8 cellular contexts compared by ENCODE assay signal in genomic region chr6:111485316-111485715, GRCh38. TPM values are rescaled to one million over a fixed set of nuclear protein-coding genes. Genes with fewer than 3 reads are reported as not detected.
DNase-seq lines count a peak whose midpoint lies in the region; ATAC-seq, FAIRE-seq and TF ChIP-seq lines count a peak whose summit lies in the region.

No MANE protein-coding gene starts in this region.

- H3K9me3 ChIP-seq in BLaER1 treated with 17β-estradiol and CSF1 and Interleukin-3, amounts not matched to agents 10 nM and 100 nM (replicated peaks in 1 of 11) = peaks cover 0 to 6% (median 0%) of the 10 kb centered on the region in 11 experiments; a peak in 2 of 22 replicates
- H3K9me3 ChIP-seq in Karpas-422 (ENCODE audit: low read length) (no peaks in the 10 kb centered on the region; the same call in 1 of the 2 replicates), K562 (replicated peaks; ENCODE audit: control insufficient read depth, insufficient read depth, low read depth, low read length) (peaks cover 6% of the 10 kb centered on the region; the same call in 1 of the 2 replicates), small intestine (ENCODE audit: control insufficient read depth, low read depth) (no peaks in the 10 kb centered on the region)

- no peaks in the 10 kb centered on the region for H3K9me2 ChIP-seq in Karpas-422 (replicated peaks; ENCODE audit: insufficient read depth, low read length)

- TF ChIP-seq POLR2A in K562 (conservative IDR thresholded peaks at IDR 0.05) = no peak

- DNase-seq in Karpas-422 = peak; percentile 39
- DNase-seq in K562 (ENCODE audit: extremely low read depth in 1 of 4, low spot score in 3 of 4) = no peak
- DNase-seq in activated gamma-delta T cell (lab: John Stamatoyannopoulos, UW) = no peak
- DNase-seq in GOT3 (lab: John Stamatoyannopoulos, UW) = no peak
- no peak for DNase-seq in small intestine
- DNase-seq in NCI-H526 (lab: John Stamatoyannopoulos, UW) = no peak

- peak overlapping the region; percentile 86 to 100 (median 99) for H3K27ac Mint-ChIP-seq in nephron

- H3K27ac ChIP-seq in BLaER1 treated with 17β-estradiol and CSF1 and Interleukin-3, amounts not matched to agents 10 nM and 100 nM = peak overlapping the region; percentile 93 to 98 (median 97); a peak in 20 of 22 replicates
- H3K27ac ChIP-seq in Karpas-422 (ENCODE audit: low read length) = peak overlapping the region; percentile 90
- peak overlapping the region; percentile 96; the same call in 2 of the 3 replicates for H3K27ac ChIP-seq in K562 (ENCODE audit: extremely low read depth, low read depth, low read length)
- H3K27ac ChIP-seq in small intestine (ENCODE audit: low read depth in 1 of 2, low read length in 1 of 2) = no peak overlapping the region

- no peak for TF ChIP-seq RAD21 in K562 (CRISPR knock-in tag; conservative IDR thresholded peaks at IDR 0.05 in 1 of 2, IDR thresholded peaks at IDR 0.05 in 1 of 2)

- H3K27me3 ChIP-seq in BLaER1 treated with 17β-estradiol and CSF1 and Interleukin-3, amounts not matched to agents 10 nM and 100 nM = no peaks in the 10 kb centered on the region
- H3K27me3 ChIP-seq in Karpas-422 (ENCODE audit: low read length) (no peaks in the 10 kb centered on the region), K562 (ENCODE audit: control insufficient read depth in 2 of 2, insufficient read depth in 2 of 2, low read length in 2 of 2) (no peaks in the 10 kb centered on the region), small intestine (ENCODE audit: control insufficient read depth in 2 of 2, insufficient read depth in 2 of 2, low read length in 2 of 2) (no peaks in the 10 kb centered on the region)

- TF ChIP-seq CTCF in K562 (IDR thresholded peaks at IDR 0.05 in 2 of 3, conservative IDR thresholded peaks at IDR 0.05 in 1 of 3; ENCODE audit: insufficient read depth in 2 of 3, low read depth in 1 of 3, low read length in 3 of 3) = no peak
- no peak for TF ChIP-seq CTCF in nephron (IDR thresholded peaks at IDR 0.05; ENCODE audit: unreplicated experiment in 3 of 3)

- peak overlapping the region; percentile 89 to 98 (median 96); a peak in 20 of 22 replicates for H3K9ac ChIP-seq in BLaER1 treated with 17β-estradiol and CSF1 and Interleukin-3, amounts not matched to agents 10 nM and 100 nM
- peak overlapping the region; percentile 92; the same call in 1 of the 2 replicates for H3K9ac ChIP-seq in Karpas-422 (ENCODE audit: low read length)
- peak overlapping the region in 1 of 2 experiments; percentile 96; a peak in 2 of 4 replicates for H3K9ac ChIP-seq in K562 (ENCODE audit: insufficient read depth in 1 of 2, low read depth in 2 of 2, low read length in 2 of 2)

- CTCF ChIA-PET in K562 (lab: Yijun Ruan, JAX; ENCODE audit: low intra/inter-chr PET ratio) = no interaction called here

- POLR2A ChIA-PET in K562 (lab: Yijun Ruan, JAX) = interaction anchor here (1.0 to 2.8 kb wide), 4 partner anchors 13 to 226 kb away, joined by 3 to 19 read pairs (median 3); a partner anchor contains a TSS

- H3K79me2 ChIP-seq in Karpas-422 (ENCODE audit: low read length) (peaks cover 80% of the 10 kb centered on the region), K562 (ENCODE audit: control insufficient read depth, insufficient read depth, low read length) (peaks cover 57% of the 10 kb centered on the region)

- H3K4me3 ChIP-seq in BLaER1 treated with 17β-estradiol and CSF1 and Interleukin-3, amounts not matched to agents 10 nM and 100 nM = peak overlapping the region; percentile 78 to 96 (median 92); a peak in 16 of 20 replicates
- H3K4me3 ChIP-seq in Karpas-422 (ENCODE audit: low read length) (peak overlapping the region; percentile 90; the same call in 1 of the 2 replicates), K562 (no peak overlapping the region; the same call in 1 of the 2 replicates), small intestine (ENCODE audit: low read depth in 1 of 2, low read length in 2 of 2) (no peak overlapping the region)

- H3K36me3 ChIP-seq in BLaER1 treated with 17β-estradiol and CSF1 and Interleukin-3, amounts not matched to agents 10 nM and 100 nM = peaks cover 0 to 39% (median 24%) of the 10 kb centered on the region in 11 experiments; a peak in 17 of 22 replicates
- 0 out of 2 replicates have a peak, but pooled peaks cover 7% of the 10 kb centered on the region for H3K36me3 ChIP-seq in Karpas-422 (ENCODE audit: insufficient read depth, low read length)
- peaks cover 14% of the 10 kb centered on the region for H3K36me3 ChIP-seq in K562 (ENCODE audit: control insufficient read depth, insufficient read depth, low read length)
- no peaks in the 10 kb centered on the region for H3K36me3 ChIP-seq in small intestine (ENCODE audit: control insufficient read depth in 2 of 2, insufficient read depth in 2 of 2, low read length in 2 of 2)

- WGBS in K562 (ENCODE audit: insufficient coverage, low coverage, missing lambda C conversion rate) = 18% methylated on average over 1 of the region's 1 CpG
- 77 to 90% (median 83%) methylated on average over 1 of the region's 1 CpG for WGBS in small intestine, 3 donors

- no peaks in the 10 kb centered on the region for H3K9me3 Mint-ChIP-seq in nephron

- H3K27me3 Mint-ChIP-seq in nephron (ENCODE audit: low read depth) = no peaks in the 10 kb centered on the region

- intact Hi-C loops in K562 (cut with micrococcal nuclease) = loop anchor here (2.0 kb wide), 1 partner anchor 119 kb away; the partner anchor contains the start of gene TRAF3IP2

- H3K4me1 Mint-ChIP-seq in nephron = peaks cover 28% of the 10 kb centered on the region

- BruUV-seq in K562 (replicated peaks; lab: Mats Ljungman, UMichigan) = no TSS peak

- H2AFZ ChIP-seq in Karpas-422 (ENCODE audit: low read length) = no peak overlapping the region
- peak overlapping the region; percentile 86 for H2AFZ ChIP-seq in K562 (ENCODE audit: low read depth, low read length)

- no peak for FAIRE-seq in K562 (lab: Jason Lieb, UNC)
- no peak for FAIRE-seq in small intestine (lab: Jason Lieb, UNC)

- ATAC-seq in K562 = no peak

- in situ Hi-C loops in K562 (cut with MboI) = no loop called here

- H3K36me3 Mint-ChIP-seq in nephron (ENCODE audit: low read depth) = peaks cover 30% of the 10 kb centered on the region

- H4K20me1 ChIP-seq in BLaER1 treated with 17β-estradiol and CSF1 and Interleukin-3, amounts not matched to agents 10 nM and 100 nM = peaks cover 0 to 32% (median 7%) of the 10 kb centered on the region in 11 experiments; a peak in 8 of 22 replicates
- H4K20me1 ChIP-seq in Karpas-422 (ENCODE audit: insufficient read depth, low read depth, low read length) (peaks cover 4% of the 10 kb centered on the region; the same call in 1 of the 2 replicates), K562 (replicated peaks; ENCODE audit: control insufficient read depth, insufficient read depth, low read length) (no peaks in the 10 kb centered on the region)

- peaks cover 38 to 70% (median 61%) of the 10 kb centered on the region in 10 experiments for H3K4me1 ChIP-seq in BLaER1 treated with 17β-estradiol and CSF1 and Interleukin-3, amounts not matched to agents 10 nM and 100 nM
- peaks cover 24% of the 10 kb centered on the region for H3K4me1 ChIP-seq in Karpas-422 (ENCODE audit: low read length)
- H3K4me1 ChIP-seq in K562 (replicated peaks in 1 of 2; ENCODE audit: control insufficient read depth in 2 of 2, insufficient read depth in 2 of 2, low read length in 2 of 2) = peaks cover 0 to 9% of the 10 kb centered on the region in 2 experiments; a peak in 3 of 5 replicates
- H3K4me1 ChIP-seq in small intestine (ENCODE audit: control insufficient read depth in 2 of 2, insufficient read depth in 1 of 2, low read depth in 1 of 2, low read length in 1 of 2) = no peaks in the 10 kb centered on the region

- H3K9me1 ChIP-seq in K562 (ENCODE audit: control insufficient read depth, insufficient read depth, low read length) = no peaks in the 10 kb centered on the region

- H3K4me2 ChIP-seq in BLaER1 treated with 17β-estradiol and CSF1 and Interleukin-3, amounts not matched to agents 10 nM and 100 nM = peak overlapping the region; percentile 78 to 95 (median 88); a peak in 21 of 22 replicates
- peak overlapping the region; percentile 84 for H3K4me2 ChIP-seq in Karpas-422 (ENCODE audit: low read depth, low read length, poor library complexity, severe bottlenecking)
- H3K4me2 ChIP-seq in K562 (ENCODE audit: insufficient read depth, low read length) = peak overlapping the region; percentile 77

- TF ChIP-seq EP300 in K562 (IDR thresholded peaks at IDR 0.05; ENCODE audit: low read length) = no peak

- peak overlapping the region; percentile 72 to 82 (median 77) for H3K4me3 Mint-ChIP-seq in nephron

TF ChIP-seq in K562, 482 proteins besides CTCF, POLR2A, EP300 and RAD21:
- no peak for TF ChIP-seq ZBTB12 (CRISPR knock-in tag; IDR thresholded peaks at IDR 0.05)
TF ChIP-seq in K562: peak in this region for 0.

RNA-seq across cellular contexts. Expression of gene REV3L, which starts 2.3 kb away (rescaled TPM):
- total RNA-seq in Karpas-422 (2014; rRNA removed; shearing (Covaris generic); ENCODE audit: low replicate concordance) = 38.6 and 64.4 TPM in 2 replicates
- total RNA-seq in K562 (2011; cell fraction: chromatin; rRNA removed; ENCODE audit: low replicate concordance) = 20.0 and 85.9 TPM in 2 replicates
- 9.3 and 16.7 TPM in 2 replicates for total RNA-seq in K562 (2011; cell fraction: nucleolus; rRNA removed)
- 25.5 and 35.3 TPM in 2 replicates for total RNA-seq in K562 (2011; cell fraction: nucleoplasm; rRNA removed)
- total RNA-seq in K562 (2014; rRNA removed) (13.0 and 14.4 TPM in 2 replicates), K562 (2014; rRNA removed; fragmentation: Illumina TruSeq; extraction: Trizol) (22.1 and 23.5 TPM in 2 replicates), K562 (2015; rRNA removed; fragmentation: Illumina TruSeq; extraction: Trizol) (22.5 and 24.4 TPM in 2 replicates), K562 (2021) (12.1 and 16.6 TPM in 2 replicates)
- polyA plus RNA-seq in K562 (2011; rRNA removed) (11.7 and 16.7 TPM in 2 replicates), K562 (2014; fragmentation: Illumina TruSeq; extraction: Trizol) (10.9 and 16.8 TPM in 2 replicates), K562 (2014; fragmentation: Nextera tagmentation; extraction: Ambion mirVana) (1 to 10 TPM; 5.5 to 6.2 TPM), K562 (2014; rRNA removed) (9.1 and 11.5 TPM in 2 replicates), small intestine (1 to 10 TPM; 4.2 to 9.3 (median 7.6) TPM)
- polyA plus RNA-seq in K562 (2011; cell fraction: cytosol; rRNA removed) = 3.3 and 6.2 TPM in 2 replicates
- polyA plus RNA-seq in K562 (2011; cell fraction: nucleus; rRNA removed) = 9.2 and 12.9 TPM in 2 replicates
- 7.7 and 8.1 TPM in 2 replicates for polyA plus RNA-seq in K562 (2012)
- 40.9 and 47.2 TPM in 2 replicates for polyA minus RNA-seq in K562 (2011; rRNA and poly(A)+ RNA removed)
- polyA minus RNA-seq in K562 (2011; cell fraction: cytosol; rRNA and poly(A)+ RNA removed) = 11.5 and 13.4 TPM in 2 replicates
- polyA minus RNA-seq in K562 (2011; cell fraction: nucleus; rRNA and poly(A)+ RNA removed) = 28.9 and 41.9 TPM in 2 replicates

Comparison
In these comparisons a context has a peak if more than half of its experiments do, and no peak if none do; other contexts are left out.
1. H3K27ac ChIP-seq: peak in BLaER1 treated with 17β-estradiol and CSF1 and Interleukin-3, amounts not matched to agents 10 nM and 100 nM (11 of 11), Karpas-422 (single experiment) and K562 (single experiment); none in small intestine (0 of 2).
2. H3K4me3 ChIP-seq: peak in BLaER1 treated with 17β-estradiol and CSF1 and Interleukin-3, amounts not matched to agents 10 nM and 100 nM (10 of 10) and Karpas-422 (single experiment); none in K562 (single experiment) and small intestine (0 of 2).
3. Peak in every context shown above with its lines, with median percentiles within 50 percentile points of each other: H3K4me2 ChIP-seq.